ENCODE assay signal across 1 cellular context in the genomic region with DNA sequence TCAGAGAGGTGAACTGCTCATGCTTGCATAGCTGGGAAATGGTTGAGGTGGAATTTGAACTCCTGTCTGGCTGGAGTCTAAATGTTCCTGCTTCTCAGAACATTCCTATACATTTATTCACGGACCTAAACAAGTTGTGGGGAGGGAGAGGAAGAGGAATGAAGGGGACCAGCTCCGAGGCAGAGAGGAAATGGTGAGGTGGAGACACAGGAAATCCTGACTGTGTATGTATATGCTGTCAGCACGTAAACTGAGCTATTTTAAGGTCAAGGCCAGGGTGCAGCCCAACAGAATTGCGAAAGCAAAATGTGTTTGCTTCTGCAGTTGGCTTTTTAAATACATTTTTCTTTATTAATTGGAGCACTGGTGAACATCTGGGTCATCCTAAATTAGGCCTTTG.
A peak's percentile ranks its signal among the peaks of the same experiment; 100 is the strongest.
TF ChIP-seq lines count a peak whose summit lies in the region.

No MANE protein-coding gene starts in this region.

TF ChIP-seq in HepG2, 621 proteins besides CTCF, POLR2A, EP300 and RAD21 (continued from another document and continues in another):
- TF ChIP-seq ZNF317 (CRISPR knock-in tag; IDR thresholded peaks at IDR 0.05) (no peak), SMAD1 (CRISPR knock-in tag; IDR thresholded peaks at IDR 0.05; ENCODE audit: borderline replicate concordance, low read depth) (no peak), PAXIP1 (CRISPR knock-in tag; conservative IDR thresholded peaks at IDR 0.05) (peak; percentile 81), ZNF619 (CRISPR knock-in tag; IDR thresholded peaks at IDR 0.05) (no peak), ZNF512B (CRISPR knock-in tag; IDR thresholded peaks at IDR 0.05; ENCODE audit: borderline replicate concordance) (peak; percentile 74; the same call in 1 of the 2 replicates), ZNF558 (CRISPR knock-in tag; IDR thresholded peaks at IDR 0.05; ENCODE audit: borderline replicate concordance) (no peak), RXRA (CRISPR knock-in tag; IDR thresholded peaks at IDR 0.05) (peak; percentile 80; the same call in 1 of the 2 replicates), FOXO4 (CRISPR knock-in tag; conservative IDR thresholded peaks at IDR 0.05) (no peak), RFX5 (IDR thresholded peaks at IDR 0.05; ENCODE audit: low read depth, low read length) (no peak), ZNF264 (CRISPR knock-in tag; IDR thresholded peaks at IDR 0.05) (no peak), NAIF1 (CRISPR knock-in tag; IDR thresholded peaks at IDR 0.05; ENCODE audit: borderline replicate concordance) (no peak), TOPORS (CRISPR knock-in tag; IDR thresholded peaks at IDR 0.05) (no peak), ARNT2 (CRISPR knock-in tag; IDR thresholded peaks at IDR 0.05; ENCODE audit: low read depth) (no peak), ZNF607 (CRISPR knock-in tag; IDR thresholded peaks at IDR 0.05; ENCODE audit: borderline replicate concordance) (no peak), RCOR2 (CRISPR knock-in tag; IDR thresholded peaks at IDR 0.05) (no peak), GTF2F1 (IDR thresholded peaks at IDR 0.05; ENCODE audit: low read length) (no peak), ZNF652 (CRISPR knock-in tag; IDR thresholded peaks at IDR 0.05; ENCODE audit: borderline replicate concordance, low read depth) (no peak), ZNF460 (CRISPR knock-in tag; IDR thresholded peaks at IDR 0.05; ENCODE audit: borderline replicate concordance) (no peak), ATF7-NPFF (CRISPR knock-in tag; IDR thresholded peaks at IDR 0.05; ENCODE audit: low read depth) (no peak), SRSF1 (optimal IDR thresholded peaks at IDR 0.05; ENCODE audit: low read depth, low read length) (no peak), ZNF446 (CRISPR knock-in tag; IDR thresholded peaks at IDR 0.05) (no peak), RBAK (CRISPR knock-in tag; IDR thresholded peaks at IDR 0.05) (no peak), ZNF274 (CRISPR knock-in tag; IDR thresholded peaks at IDR 0.05) (no peak), YEATS2 (CRISPR knock-in tag; IDR thresholded peaks at IDR 0.05; ENCODE audit: borderline replicate concordance) (no peak), GATAD2A (CRISPR knock-in tag; IDR thresholded peaks at IDR 0.05) (peak; percentile 89), NR2C2 (CRISPR knock-in tag; IDR thresholded peaks at IDR 0.05; ENCODE audit: borderline replicate concordance) (peak; percentile 68; the same call in 1 of the 2 replicates), RAD51 (IDR thresholded peaks at IDR 0.05; ENCODE audit: borderline replicate concordance) (no peak), ZNF737 (CRISPR knock-in tag; IDR thresholded peaks at IDR 0.05; ENCODE audit: borderline replicate concordance) (no peak), ELF1 (CRISPR knock-in tag; IDR thresholded peaks at IDR 0.05) (no peak), ZNF639 (CRISPR knock-in tag; conservative IDR thresholded peaks at IDR 0.05) (no peak), ZNF598 (CRISPR knock-in tag; IDR thresholded peaks at IDR 0.05; ENCODE audit: borderline replicate concordance) (no peak), ZBTB42 (CRISPR knock-in tag; IDR thresholded peaks at IDR 0.05) (no peak), STAT5B (CRISPR knock-in tag; IDR thresholded peaks at IDR 0.05) (no peak), ERF (CRISPR knock-in tag; IDR thresholded peaks at IDR 0.05) (peak; percentile 42; the same call in 1 of the 2 replicates), KLF15 (CRISPR knock-in tag; IDR thresholded peaks at IDR 0.05; ENCODE audit: borderline replicate concordance) (no peak), MIXL1 (CRISPR knock-in tag; IDR thresholded peaks at IDR 0.05) (peak; percentile 83; the same call in 1 of the 2 replicates), CEBPB (IDR thresholded peaks at IDR 0.05; ENCODE audit: borderline replicate concordance, low read depth, low read length) (peak; percentile 82; the same call in 1 of the 2 replicates), NONO (IDR thresholded peaks at IDR 0.05) (no peak), NONO (CRISPR knock-in tag; conservative IDR thresholded peaks at IDR 0.05) (no peak), PITX1 (CRISPR knock-in tag; IDR thresholded peaks at IDR 0.05) (peak; percentile 60), ZBTB3 (CRISPR knock-in tag; IDR thresholded peaks at IDR 0.05; ENCODE audit: borderline replicate concordance, low read depth) (peak; percentile 75; the same call in 1 of the 2 replicates), KAT8 (CRISPR knock-in tag; IDR thresholded peaks at IDR 0.05) (peak; percentile 51; the same call in 1 of the 2 replicates), RBM39 (IDR thresholded peaks at IDR 0.05; ENCODE audit: low read depth, low read length, poor library complexity, severe bottlenecking) (no peak), HOXD1 (CRISPR knock-in tag; IDR thresholded peaks at IDR 0.05) (no peak), SIX1 (CRISPR knock-in tag; IDR thresholded peaks at IDR 0.05; ENCODE audit: borderline replicate concordance) (peak; percentile 50; the same call in 1 of the 2 replicates), ZNF136 (CRISPR knock-in tag; IDR thresholded peaks at IDR 0.05; ENCODE audit: low read depth) (no peak), KAT7 (CRISPR knock-in tag; IDR thresholded peaks at IDR 0.05; ENCODE audit: borderline replicate concordance) (no peak), ATF7 (IDR thresholded peaks at IDR 0.05) (no peak), ATF7 (CRISPR knock-in tag; IDR thresholded peaks at IDR 0.05) (no peak; the same call in 1 of the 2 replicates), GABPA (IDR thresholded peaks at IDR 0.05; ENCODE audit: low read depth, low read length) (peak; percentile 34; the same call in 1 of the 2 replicates), GABPA (CRISPR knock-in tag; IDR thresholded peaks at IDR 0.05; ENCODE audit: low read depth) (peak; percentile 84), MTA3 (CRISPR knock-in tag; IDR thresholded peaks at IDR 0.05) (no peak), NR2F6 (IDR thresholded peaks at IDR 0.05) (peak; percentile 94), NR2F6 (CRISPR knock-in tag; IDR thresholded peaks at IDR 0.05) (peak; percentile 97), THAP11 (CRISPR knock-in tag; IDR thresholded peaks at IDR 0.05) (no peak; the same call in 1 of the 2 replicates), SRSF9 (IDR thresholded peaks at IDR 0.05; ENCODE audit: borderline replicate concordance, insufficient read depth, low read depth, low read length, poor library complexity, severe bottlenecking) (no peak), ZNF878 (CRISPR knock-in tag; IDR thresholded peaks at IDR 0.05) (peak; percentile 42; the same call in 1 of the 2 replicates), ZNF207 (IDR thresholded peaks at IDR 0.05; ENCODE audit: borderline replicate concordance) (no peak)
- TF ChIP-seq, protein P1, sequence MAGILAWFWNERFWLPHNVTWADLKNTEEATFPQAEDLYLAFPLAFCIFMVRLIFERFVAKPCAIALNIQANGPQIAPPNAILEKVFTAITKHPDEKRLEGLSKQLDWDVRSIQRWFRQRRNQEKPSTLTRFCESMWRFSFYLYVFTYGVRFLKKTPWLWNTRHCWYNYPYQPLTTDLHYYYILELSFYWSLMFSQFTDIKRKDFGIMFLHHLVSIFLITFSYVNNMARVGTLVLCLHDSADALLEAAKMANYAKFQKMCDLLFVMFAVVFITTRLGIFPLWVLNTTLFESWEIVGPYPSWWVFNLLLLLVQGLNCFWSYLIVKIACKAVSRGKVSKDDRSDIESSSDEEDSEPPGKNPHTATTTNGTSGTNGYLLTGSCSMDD (CRISPR knock-in tag; IDR thresholded peaks at IDR 0.05) = no peak
- TF ChIP-seq, protein P2, sequence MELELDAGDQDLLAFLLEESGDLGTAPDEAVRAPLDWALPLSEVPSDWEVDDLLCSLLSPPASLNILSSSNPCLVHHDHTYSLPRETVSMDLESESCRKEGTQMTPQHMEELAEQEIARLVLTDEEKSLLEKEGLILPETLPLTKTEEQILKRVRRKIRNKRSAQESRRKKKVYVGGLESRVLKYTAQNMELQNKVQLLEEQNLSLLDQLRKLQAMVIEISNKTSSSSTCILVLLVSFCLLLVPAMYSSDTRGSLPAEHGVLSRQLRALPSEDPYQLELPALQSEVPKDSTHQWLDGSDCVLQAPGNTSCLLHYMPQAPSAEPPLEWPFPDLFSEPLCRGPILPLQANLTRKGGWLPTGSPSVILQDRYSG (CRISPR knock-in tag; IDR thresholded peaks at IDR 0.05) = no peak
- TF ChIP-seq, protein P3, sequence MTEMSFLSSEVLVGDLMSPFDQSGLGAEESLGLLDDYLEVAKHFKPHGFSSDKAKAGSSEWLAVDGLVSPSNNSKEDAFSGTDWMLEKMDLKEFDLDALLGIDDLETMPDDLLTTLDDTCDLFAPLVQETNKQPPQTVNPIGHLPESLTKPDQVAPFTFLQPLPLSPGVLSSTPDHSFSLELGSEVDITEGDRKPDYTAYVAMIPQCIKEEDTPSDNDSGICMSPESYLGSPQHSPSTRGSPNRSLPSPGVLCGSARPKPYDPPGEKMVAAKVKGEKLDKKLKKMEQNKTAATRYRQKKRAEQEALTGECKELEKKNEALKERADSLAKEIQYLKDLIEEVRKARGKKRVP (CRISPR knock-in tag; IDR thresholded peaks at IDR 0.05) = 0 out of 4 replicates have a peak, but pooled peaks of 1 of the 2 experiments have one; percentile 30
- TF ChIP-seq, protein P4, sequence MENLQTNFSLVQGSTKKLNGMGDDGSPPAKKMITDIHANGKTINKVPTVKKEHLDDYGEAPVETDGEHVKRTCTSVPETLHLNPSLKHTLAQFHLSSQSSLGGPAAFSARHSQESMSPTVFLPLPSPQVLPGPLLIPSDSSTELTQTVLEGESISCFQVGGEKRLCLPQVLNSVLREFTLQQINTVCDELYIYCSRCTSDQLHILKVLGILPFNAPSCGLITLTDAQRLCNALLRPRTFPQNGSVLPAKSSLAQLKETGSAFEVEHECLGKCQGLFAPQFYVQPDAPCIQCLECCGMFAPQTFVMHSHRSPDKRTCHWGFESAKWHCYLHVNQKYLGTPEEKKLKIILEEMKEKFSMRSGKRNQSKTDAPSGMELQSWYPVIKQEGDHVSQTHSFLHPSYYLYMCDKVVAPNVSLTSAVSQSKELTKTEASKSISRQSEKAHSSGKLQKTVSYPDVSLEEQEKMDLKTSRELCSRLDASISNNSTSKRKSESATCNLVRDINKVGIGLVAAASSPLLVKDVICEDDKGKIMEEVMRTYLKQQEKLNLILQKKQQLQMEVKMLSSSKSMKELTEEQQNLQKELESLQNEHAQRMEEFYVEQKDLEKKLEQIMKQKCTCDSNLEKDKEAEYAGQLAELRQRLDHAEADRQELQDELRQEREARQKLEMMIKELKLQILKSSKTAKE (CRISPR knock-in tag; IDR thresholded peaks at IDR 0.05; ENCODE audit: borderline replicate concordance) = peak; percentile 76; the same call in 1 of the 2 replicates
